Comparison of ENCODE assay signal across 15 cellular contexts in the genomic region with DNA sequence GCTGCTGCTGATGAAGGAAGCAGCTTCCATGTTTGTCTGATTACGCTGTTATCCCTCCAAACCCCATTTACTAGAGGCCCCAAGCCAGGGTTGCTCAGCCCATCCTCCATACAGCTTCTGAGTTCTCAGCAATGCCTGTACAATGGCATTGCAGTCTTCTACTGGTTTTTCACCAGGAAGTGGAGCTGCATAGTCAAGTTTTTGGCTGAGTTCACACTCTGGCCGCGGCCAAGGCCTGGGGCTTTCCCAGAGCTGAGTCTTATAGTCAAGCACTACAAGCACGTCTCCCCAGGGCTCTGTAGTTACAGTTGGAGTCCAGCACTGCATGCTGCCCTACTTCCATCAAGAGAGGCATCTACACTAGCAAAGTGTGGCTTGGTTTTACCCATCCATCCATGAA.
DNase-seq lines count a peak whose midpoint lies in the region; ATAC-seq, FAIRE-seq and TF ChIP-seq lines count a peak whose summit lies in the region.
"Had no signal": no experiment of that assay in that cellular context is flagged by ENCODE, and none has a peak within 500 bp of the region (broad histone marks: within the 10 kb centered on the region; RNA-seq: fewer than 3 reads in every experiment).

No MANE protein-coding gene starts in this region.

- H3K27me3 ChIP-seq in CD4-positive, alpha-beta memory T cell (ENCODE audit: insufficient read depth, low read length) = no peaks in the 10 kb centered on the region
- H3K27me3 ChIP-seq: breast epithelium had no signal

- H3K4me3 ChIP-seq in CD4-positive, alpha-beta memory T cell (ENCODE audit: low read length in 2 of 2) = no peak overlapping the region
- H3K4me3 ChIP-seq: breast epithelium had no signal

- H3K27ac Mint-ChIP-seq in CD4-positive, alpha-beta memory T cell = no peak overlapping the region
- H3K27ac Mint-ChIP-seq: CD4-positive, CD25-positive, alpha-beta regulatory T cell; naive thymus-derived CD8-positive, alpha-beta T cell had no signal

- intact Hi-C loops in CD4-positive, alpha-beta memory T cell (cut with micrococcal nuclease) = no loop called here

- no peak for TF ChIP-seq POLR2A in erythroblast (IDR thresholded peaks at IDR 0.05; ENCODE audit: low read length)

- no peaks in the 10 kb centered on the region for H3K27me3 Mint-ChIP-seq in CD4-positive, alpha-beta memory T cell
- H3K27me3 Mint-ChIP-seq: CD4-positive, CD25-positive, alpha-beta regulatory T cell had no signal

- peak; percentile 68 for ATAC-seq in GM18907 (IDR thresholded peaks at IDR 0.05; ENCODE audit: unreplicated experiment)
- peak; percentile 93 for ATAC-seq in GM21576 (IDR thresholded peaks at IDR 0.05; ENCODE audit: unreplicated experiment)
- ATAC-seq in HG03175 (IDR thresholded peaks at IDR 0.05; ENCODE audit: unreplicated experiment) = peak; percentile 82
- ATAC-seq in left lobe of liver = peak; percentile 38
- ATAC-seq: naive thymus-derived CD8-positive, alpha-beta T cell; sciatic nerve had no signal

- CTCF ChIA-PET in CD4-positive, alpha-beta memory T cell (lab: Charles Lee; ENCODE audit: partially characterized antibody) = no interaction called here

- POLR2A ChIA-PET in CD4-positive, alpha-beta memory T cell (lab: Charles Lee; ENCODE audit: partially characterized antibody) = no interaction called here

- no peak overlapping the region for H3K4me3 Mint-ChIP-seq in CD4-positive, alpha-beta memory T cell
- H3K4me3 Mint-ChIP-seq: CD4-positive, CD25-positive, alpha-beta regulatory T cell; naive thymus-derived CD8-positive, alpha-beta T cell had no signal

- H3K4me1 Mint-ChIP-seq in CD4-positive, alpha-beta memory T cell = no peaks in the 10 kb centered on the region
- H3K4me1 Mint-ChIP-seq: CD4-positive, CD25-positive, alpha-beta regulatory T cell; naive thymus-derived CD8-positive, alpha-beta T cell had no signal

- no peaks in the 10 kb centered on the region for H3K36me3 ChIP-seq in CD4-positive, alpha-beta memory T cell (ENCODE audit: insufficient read depth, low read length)
- H3K36me3 ChIP-seq: breast epithelium had no signal

- no peak overlapping the region for H3K27ac ChIP-seq in CD4-positive, alpha-beta memory T cell (ENCODE audit: low read depth, low read length)
- H3K27ac ChIP-seq: breast epithelium had no signal

- no peaks in the 10 kb centered on the region for H3K36me3 Mint-ChIP-seq in CD4-positive, alpha-beta memory T cell
- H3K36me3 Mint-ChIP-seq: CD4-positive, CD25-positive, alpha-beta regulatory T cell; naive thymus-derived CD8-positive, alpha-beta T cell had no signal

- FAIRE-seq in urothelium cell line (lab: Jason Lieb, UNC) = no peak

- no peaks in the 10 kb centered on the region for H3K4me1 ChIP-seq in CD4-positive, alpha-beta memory T cell (ENCODE audit: insufficient read depth, low read length)
- H3K4me1 ChIP-seq: breast epithelium had no signal

- peaks cover 0 to 4% (median 0%) of the 10 kb centered on the region in 8 donors for H3K9me3 Mint-ChIP-seq in CD4-positive, alpha-beta memory T cell

- H3K9me3 ChIP-seq in CD4-positive, alpha-beta memory T cell (ENCODE audit: control insufficient read depth in 1 of 2, low read length in 2 of 2) = no peaks in the 10 kb centered on the region
- H3K9me3 ChIP-seq: breast epithelium had no signal

- DNase-seq in left lobe of liver (ENCODE audit: low spot score) (no peak), erythroblast (lab: John Stamatoyannopoulos, UW) (no peak), urothelium cell line (ENCODE audit: low spot score) (no peak)
- DNase-seq in CD4-positive, alpha-beta memory T cell = no peak
- DNase-seq: activated naive CD4-positive, alpha-beta T cell treated with Interleukin-2 at 50 U/mL for 16 hours; CD4-positive, CD25-positive, alpha-beta regulatory T cell; MV-4-11; naive thymus-derived CD8-positive, alpha-beta T cell; NCI-H446; T-helper 9 cell had no signal

Comparison
In these comparisons a context has a peak if more than half of its experiments do, and no peak if none do; other contexts are left out.
1. ATAC-seq: peak in every context shown above with its lines; median percentile 93 in GM21576; 82 in HG03175; 68 in GM18907; 38 in left lobe of liver.